In genomic region chr4:163484906-163485305, GRCh38 we compare ENCODE assay signal across 8 cellular contexts. TPM values are rescaled to one million over a fixed set of nuclear protein-coding genes. Genes with fewer than 3 reads are reported as not detected.
DNase-seq lines count a peak whose midpoint lies in the region; ATAC-seq and TF ChIP-seq lines count a peak whose summit lies in the region.

No MANE protein-coding gene starts in this region.

- no peak overlapping the region for H2AFZ ChIP-seq in MM.1S (ENCODE audit: low read length)

- DNase-seq in CD14-positive monocyte (ENCODE audit: low spot score) (no peak), MM.1S (peak; percentile 57), activated B cell treated with CpG ODN at 0.5 μM for 24 hours (no peak), ecto neural progenitor cell (ENCODE audit: low spot score) (peak; percentile 73), mucosa of gallbladder (ENCODE audit: low spot score) (peak; percentile 31), substantia nigra (lab: John Stamatoyannopoulos, UW) (peak in 29 of 49 donors; percentile 3 to 51 (median 21))

- peak; percentile 41 for ATAC-seq in GM19023 (IDR thresholded peaks at IDR 0.05; ENCODE audit: unreplicated experiment)
- ATAC-seq in activated B cell treated with CpG ODN at 0.5 μM for 24 hours (ENCODE audit: low read depth) = peak; percentile 80
- ATAC-seq in HG02973 (IDR thresholded peaks at IDR 0.05; ENCODE audit: unreplicated experiment) = no peak

- H3K27ac ChIP-seq in MM.1S (ENCODE audit: low read length) (no peak overlapping the region), substantia nigra (ENCODE audit: low read depth, low read length, poor library complexity, severe bottlenecking) (no peak overlapping the region)

- no peak overlapping the region for H3K4me2 ChIP-seq in MM.1S (ENCODE audit: low read depth, low read length)

- H3K4me3 Mint-ChIP-seq in CD14-positive monocyte (no peak overlapping the region), activated B cell treated with CpG ODN at 0.5 μM for 24 hours (no peak overlapping the region)

- H3K36me3 ChIP-seq in MM.1S (replicated peaks; ENCODE audit: insufficient read depth, low read length) = no peaks in the 10 kb centered on the region

- intact Hi-C loops in CD14-positive monocyte (cut with micrococcal nuclease) (loop anchor here in 1 of 2 donors (10.0 kb wide), 1 partner anchor 60 kb away; no protein-coding TSS in a partner anchor), activated B cell treated with CpG ODN at 0.5 μM for 24 hours (cut with micrococcal nuclease) (loop anchor here (1.0 to 5.0 kb wide), 9 partner anchors 8 to 1264 kb away; no protein-coding TSS in a partner anchor)

- no peak overlapping the region for H3K9ac ChIP-seq in MM.1S (ENCODE audit: low read length)

- H3K36me3 Mint-ChIP-seq in CD14-positive monocyte = no peaks in the 10 kb centered on the region
- no peaks in the 10 kb centered on the region for H3K36me3 Mint-ChIP-seq in activated B cell treated with CpG ODN at 0.5 μM for 24 hours (ENCODE audit: low read depth)

- no peaks in the 10 kb centered on the region for H3F3A ChIP-seq in MM.1S (ENCODE audit: insufficient read depth, low read length)

- POLR2A ChIA-PET in activated B cell treated with CpG ODN at 0.5 μM for 24 hours (lab: Charles Lee) = interaction anchor here (0.7 to 2.1 kb wide), 4 partner anchors 10 to 507 kb away, joined by 3 to 9 read pairs (median 5); partner anchors contain the start of gene TMA16

- H3K27ac Mint-ChIP-seq in CD14-positive monocyte = no peak overlapping the region
- no peak overlapping the region for H3K27ac Mint-ChIP-seq in activated B cell treated with CpG ODN at 0.5 μM for 24 hours

- no peaks in the 10 kb centered on the region for H4K20me1 ChIP-seq in MM.1S (ENCODE audit: insufficient read depth, low read length)

- no peaks in the 10 kb centered on the region for H3K27me3 ChIP-seq in MM.1S (replicated peaks; ENCODE audit: insufficient read depth, low read length)

- H3K9me3 Mint-ChIP-seq in CD14-positive monocyte (peaks cover 0 to 7% (median 0%) of the 10 kb centered on the region in 7 donors), activated B cell treated with CpG ODN at 0.5 μM for 24 hours (no peaks in the 10 kb centered on the region)

- peaks cover 4% of the 10 kb centered on the region in 3 donors for H3K27me3 Mint-ChIP-seq in CD14-positive monocyte (ENCODE audit: low read depth in 3 of 3)
- H3K27me3 Mint-ChIP-seq in activated B cell treated with CpG ODN at 0.5 μM for 24 hours = no peaks in the 10 kb centered on the region

- H3K4me1 Mint-ChIP-seq in CD14-positive monocyte (peaks cover 2% of the 10 kb centered on the region), activated B cell treated with CpG ODN at 0.5 μM for 24 hours (no peaks in the 10 kb centered on the region)

- no peaks in the 10 kb centered on the region for H3K79me2 ChIP-seq in MM.1S (ENCODE audit: low read length)

- CTCF ChIA-PET in activated B cell treated with CpG ODN at 0.5 μM for 24 hours (lab: Charles Lee) = interaction anchor here (0.8 to 5.1 kb wide), 16 partner anchors 9 to 1246 kb away, joined by 3 to 107 read pairs (median 6); partner anchors contain the start of gene TMA16

- no peak overlapping the region for H3K4me3 ChIP-seq in MM.1S (ENCODE audit: low read length)

- TF ChIP-seq CTCF in CD14-positive monocyte (IDR thresholded peaks at IDR 0.05) (peak; percentile 60), MM.1S (IDR thresholded peaks at IDR 0.05; ENCODE audit: low read length) (peak; percentile 55), activated B cell treated with CpG ODN at 0.5 μM for 24 hours (IDR thresholded peaks at IDR 0.05) (no peak)

- no peaks in the 10 kb centered on the region for H3K9me3 ChIP-seq in MM.1S (replicated peaks; ENCODE audit: insufficient read depth, low read length)

- peaks cover 17% of the 10 kb centered on the region for H3K4me1 ChIP-seq in MM.1S (ENCODE audit: low read length)

- no peaks in the 10 kb centered on the region for H3K9me2 ChIP-seq in MM.1S (replicated peaks; ENCODE audit: insufficient read depth, low read length)

RNA-seq across cellular contexts. Expression of gene TMA16, which starts 9.6 kb away (rescaled TPM):
- polyA plus RNA-seq in CD14-positive monocyte = 1 to 10 TPM; 8.2 TPM
- total RNA-seq in activated B cell treated with CpG ODN at 0.5 μM for 24 hours (52.5 and 54.1 TPM in 2 replicates), mucosa of gallbladder (13.9 TPM)

RNA-seq across cellular contexts. Expression of gene TKTL2, which starts 11.4 kb away (rescaled TPM):
- not detected for polyA plus RNA-seq in CD14-positive monocyte
- total RNA-seq in activated B cell treated with CpG ODN at 0.5 μM for 24 hours (0.11 and 0.17 TPM in 2 replicates), mucosa of gallbladder (not detected)

Comparison
In these comparisons a context has a peak if more than half of its experiments do, and no peak if none do; other contexts are left out.
1. DNase-seq: peak in MM.1S (single experiment), ecto neural progenitor cell (single experiment), mucosa of gallbladder (single experiment) and substantia nigra (29 of 49); none in CD14-positive monocyte (single experiment) and activated B cell treated with CpG ODN at 0.5 μM for 24 hours (single experiment).